Comparison of ENCODE assay signal across 9 cellular contexts in genomic region chr12:81412940-81413339, GRCh38.
"Had no signal": no experiment of that assay in that cellular context is flagged by ENCODE, and none has a peak within 500 bp of the region (broad histone marks: within the 10 kb centered on the region; RNA-seq: fewer than 3 reads in every experiment).

No MANE protein-coding gene starts in this region.

- H3K4me3 Mint-ChIP-seq: HFFc6 had no signal

- H3K36me3 ChIP-seq: HAP-1 had no signal

- H3K27ac ChIP-seq: GM23248 had no signal

- H3K27ac Mint-ChIP-seq: HFFc6 had no signal

- H3K4me3 ChIP-seq: GM23248, HAP-1, K562 had no signal

- H3K9ac ChIP-seq: GM23248 had no signal

- H3K9me3 ChIP-seq: HAP-1 had no signal

- DNase-seq: GM23248, GOT3, H7, HFFc6, IMR-90, KG1 had no signal

- ATAC-seq: HCT116, K562 had no signal

- H2AFZ ChIP-seq: GM23248 had no signal
